ENCODE assay signal across 20 cellular contexts in the genomic region with DNA sequence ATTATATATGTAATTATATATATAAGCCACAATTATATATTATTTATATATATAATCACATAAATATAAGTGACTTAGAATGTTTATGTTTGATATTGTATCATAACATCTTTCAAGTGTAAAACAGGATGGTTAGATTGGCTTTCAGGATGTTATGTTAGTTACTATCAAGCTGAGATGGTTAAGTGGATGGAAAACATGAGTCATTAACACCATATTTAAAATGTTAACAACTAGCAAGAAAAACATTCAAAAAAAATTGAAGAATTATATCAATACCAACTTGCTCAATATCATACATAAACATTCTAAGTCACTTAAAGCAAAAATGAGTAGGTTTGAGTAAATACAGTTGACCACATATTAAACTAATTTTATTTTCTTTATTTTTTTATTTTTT. TPM values are rescaled to one million over a fixed set of nuclear protein-coding genes. Genes with fewer than 3 reads are reported as not detected.
DNase-seq lines count a peak whose midpoint lies in the region; ATAC-seq, FAIRE-seq and TF ChIP-seq lines count a peak whose summit lies in the region.
"Had no signal": no experiment of that assay in that cellular context is flagged by ENCODE, and none has a peak within 500 bp of the region (broad histone marks: within the 10 kb centered on the region; RNA-seq: fewer than 3 reads in every experiment).

No MANE protein-coding gene starts in this region.

- ATAC-seq in effector memory CD8-positive, alpha-beta T cell (replicated peaks) = peak; percentile 21
- ATAC-seq in HG03520 (IDR thresholded peaks at IDR 0.05; ENCODE audit: unreplicated experiment) = no peak
- no peak for ATAC-seq in GM19452 (IDR thresholded peaks at IDR 0.05; ENCODE audit: unreplicated experiment)
- ATAC-seq in GM18858 (IDR thresholded peaks at IDR 0.05; ENCODE audit: unreplicated experiment) = no peak
- ATAC-seq: gastroesophageal sphincter had no signal

- peak; percentile 97 for FAIRE-seq in D721Med (lab: Jason Lieb, UNC)
- FAIRE-seq in RCC 7860 (lab: Jason Lieb, UNC) = peak; percentile 63
- FAIRE-seq: H1, HepG2 had no signal

- no peak overlapping the region for H3K4me3 Mint-ChIP-seq in effector memory CD8-positive, alpha-beta T cell
- H3K4me3 Mint-ChIP-seq: activated CD8-positive, alpha-beta T cell treated with anti-CD3 and anti-CD28 coated beads, Interleukin-2, amount 10 ng/mL, durations not matched to agents 7 days and 5 days; activated naive CD8-positive, alpha-beta T cell treated with anti-CD3 and anti-CD28 coated beads for 36 hours; activated T-cell treated with anti-CD3 and anti-CD28 coated beads, Interleukin-2, amount 50 U/mL, for 72 hours had no signal

- peaks cover 4% of the 10 kb centered on the region in 2 donors for H3K4me1 Mint-ChIP-seq in effector memory CD8-positive, alpha-beta T cell (ENCODE audit: low read depth in 2 of 2)

- peaks cover 0 to 5% of the 10 kb centered on the region in 2 donors for H3K9me3 Mint-ChIP-seq in effector memory CD8-positive, alpha-beta T cell
- H3K9me3 Mint-ChIP-seq: activated naive CD8-positive, alpha-beta T cell treated with anti-CD3 and anti-CD28 coated beads for 36 hours; activated T-cell treated with anti-CD3 and anti-CD28 coated beads, Interleukin-2, amount 50 U/mL, for 72 hours; CD4-positive, alpha-beta memory T cell had no signal

- no peak overlapping the region for H3K27ac Mint-ChIP-seq in effector memory CD8-positive, alpha-beta T cell
- H3K27ac Mint-ChIP-seq: activated naive CD8-positive, alpha-beta T cell treated with anti-CD3 and anti-CD28 coated beads for 36 hours; activated T-cell treated with anti-CD3 and anti-CD28 coated beads, Interleukin-2, amount 50 U/mL, for 72 hours; CD4-positive, alpha-beta memory T cell had no signal

- H3K36me3 Mint-ChIP-seq in effector memory CD8-positive, alpha-beta T cell (ENCODE audit: insufficient read depth) = no peaks in the 10 kb centered on the region
- H3K36me3 Mint-ChIP-seq: activated naive CD8-positive, alpha-beta T cell treated with anti-CD3 and anti-CD28 coated beads for 36 hours; CD4-positive, alpha-beta memory T cell had no signal

- H3K27me3 Mint-ChIP-seq in effector memory CD8-positive, alpha-beta T cell = peaks cover 0 to 10% of the 10 kb centered on the region in 2 donors
- H3K27me3 Mint-ChIP-seq: CD4-positive, alpha-beta memory T cell had no signal

- no peak for DNase-seq in D721Med (ENCODE audit: insufficient read length, low spot score)
- no peak for DNase-seq in RCC 7860 (ENCODE audit: low spot score)
- no peak for DNase-seq in effector memory CD8-positive, alpha-beta T cell
- peak; percentile 5 to 22 for DNase-seq in lung microvascular endothelial cell (ENCODE audit: low read depth in 2 of 2)
- DNase-seq in activated CD4-positive, alpha-beta T cell treated with anti-CD3 and anti-CD28 coated beads for 48 hours = no peak
- DNase-seq: activated naive CD8-positive, alpha-beta T cell treated with anti-CD3 and anti-CD28 coated beads for 36 hours; DMS79; NCI-H1930; SIG-M5; stimulated activated naive CD8-positive, alpha-beta T cell treated with anti-CD3 and anti-CD28 coated beads, Interleukin-15, Interleukin-2, amounts not matched to agents 100 U/mL and 50 U/mL, for 24 hours; upper lobe of left lung had no signal

- TF ChIP-seq CTCF in D721Med (IDR thresholded peaks at IDR 0.05; ENCODE audit: insufficient read depth, missing control alignments) = no peak

RNA-seq across cellular contexts. Expression of a gene that starts 21.8 kb away (rescaled TPM):
- under 0.01 TPM in 1 of 2 replicates, not detected in the other for total RNA-seq in lung microvascular endothelial cell
- total RNA-seq: activated naive CD8-positive, alpha-beta T cell treated with anti-CD3 and anti-CD28 coated beads for 36 hours; HepG2 had no signal

Comparison
In these comparisons a context has a peak if more than half of its experiments do, and no peak if none do; other contexts are left out.
1. DNase-seq: peak in lung microvascular endothelial cell (2 of 2); none in D721Med (single experiment), RCC 7860 (single experiment), effector memory CD8-positive, alpha-beta T cell (0 of 3) and activated CD4-positive, alpha-beta T cell treated with anti-CD3 and anti-CD28 coated beads for 48 hours (single experiment).